9 cellular contexts compared by ENCODE assay signal in genomic region chr10:11678074-11678793, GRCh38.
DNase-seq lines count a peak whose midpoint lies in the region; ATAC-seq, FAIRE-seq and TF ChIP-seq lines count a peak whose summit lies in the region.
"Had no signal": no experiment of that assay in that cellular context is flagged by ENCODE, and none has a peak within 500 bp of the region (broad histone marks: within the 10 kb centered on the region; RNA-seq: fewer than 3 reads in every experiment).

No MANE protein-coding gene starts in this region.

- peak overlapping the region in 8 of 11 experiments; percentile 40 to 94 (median 78); a peak in 14 of 22 replicates for H3K27ac ChIP-seq in BLaER1 treated with 17β-estradiol and CSF1 and Interleukin-3, amounts not matched to agents 10 nM and 100 nM
- H3K27ac ChIP-seq: parathyroid adenoma had no signal

- peak overlapping the region in 1 of 11 experiments; percentile 4; a peak in 1 of 22 replicates for H3K9ac ChIP-seq in BLaER1 treated with 17β-estradiol and CSF1 and Interleukin-3, amounts not matched to agents 10 nM and 100 nM
- H3K9ac ChIP-seq: parathyroid adenoma had no signal

- TF ChIP-seq POLR2A in GM19193 (IDR thresholded peaks at IDR 0.05; ENCODE audit: extremely low read depth, insufficient read depth, insufficient read length) = peak; percentile 37

- H4K20me1 ChIP-seq in BLaER1 treated with 17β-estradiol and CSF1 and Interleukin-3, amounts not matched to agents 10 nM and 100 nM = no peaks in the 10 kb centered on the region

- DNase-seq in amniotic epithelial cell (ENCODE audit: low read depth) = peak; percentile 59
- no peak for DNase-seq in effector CD8-positive, alpha-beta T cell (lab: John Stamatoyannopoulos, UW)
- no peak for DNase-seq in OCI-M1 (lab: John Stamatoyannopoulos, UW)
- no peak for DNase-seq in DMS153 treated with DMSO at 0.1 percent for 48 hours (lab: John Stamatoyannopoulos, UW; ENCODE audit: unreplicated experiment)
- DNase-seq in HTR-8/SVneo (ENCODE audit: insufficient read length, low spot score) = no peak

- peaks cover 0 to 22% (median 18%) of the 10 kb centered on the region in 11 experiments; a peak in 17 of 22 replicates for H3K9me3 ChIP-seq in BLaER1 treated with 17β-estradiol and CSF1 and Interleukin-3, amounts not matched to agents 10 nM and 100 nM (replicated peaks in 1 of 11)

- no peak overlapping the region for H3K4me3 ChIP-seq in BLaER1 treated with 17β-estradiol and CSF1 and Interleukin-3, amounts not matched to agents 10 nM and 100 nM

- no peaks in the 10 kb centered on the region for H3K36me3 ChIP-seq in BLaER1 treated with 17β-estradiol and CSF1 and Interleukin-3, amounts not matched to agents 10 nM and 100 nM

- peak overlapping the region in 8 of 11 experiments; percentile 1 to 35 (median 16); a peak in 6 of 22 replicates for H3K4me2 ChIP-seq in BLaER1 treated with 17β-estradiol and CSF1 and Interleukin-3, amounts not matched to agents 10 nM and 100 nM

- peak; percentile 88 for ATAC-seq in HG03097 (IDR thresholded peaks at IDR 0.05; ENCODE audit: low FRiP score, unreplicated experiment)

- H3K4me1 ChIP-seq in BLaER1 treated with 17β-estradiol and CSF1 and Interleukin-3, amounts not matched to agents 10 nM and 100 nM = peaks cover 60 to 91% (median 77%) of the 10 kb centered on the region in 10 experiments
- H3K4me1 ChIP-seq: parathyroid adenoma had no signal

- FAIRE-seq in HTR-8/SVneo (lab: Jason Lieb, UNC) = no peak

- H3K27me3 ChIP-seq in BLaER1 treated with 17β-estradiol and CSF1 and Interleukin-3, amounts not matched to agents 10 nM and 100 nM = peaks cover 0 to 9% (median 0%) of the 10 kb centered on the region in 11 experiments; a peak in 1 of 22 replicates
